In genomic region chr3:195888981-195889842, GRCh38 we compare ENCODE assay signal across 1 cellular context.
TF ChIP-seq lines count a peak whose summit lies in the region.

No MANE protein-coding gene starts in this region.

TF ChIP-seq in WTC11, 78 proteins besides CTCF, POLR2A, EP300 and RAD21 (continued from another document):
- TF ChIP-seq USF2 (CRISPR knock-in tag; IDR thresholded peaks at IDR 0.05) (no peak), SMAD4 (CRISPR knock-in tag; IDR thresholded peaks at IDR 0.05) (no peak), ZNF317 (CRISPR knock-in tag; IDR thresholded peaks at IDR 0.05; ENCODE audit: borderline replicate concordance, low read depth) (no peak), ARID4B (CRISPR knock-in tag; IDR thresholded peaks at IDR 0.05; ENCODE audit: borderline replicate concordance) (no peak), GABPB1 (CRISPR knock-in tag; IDR thresholded peaks at IDR 0.05) (no peak), ZNF396 (CRISPR knock-in tag; IDR thresholded peaks at IDR 0.05; ENCODE audit: borderline replicate concordance) (no peak), GRHL2 (CRISPR knock-in tag; IDR thresholded peaks at IDR 0.05; ENCODE audit: insufficient replicate concordance, severe bottlenecking) (no peak)
